In the genomic region with DNA sequence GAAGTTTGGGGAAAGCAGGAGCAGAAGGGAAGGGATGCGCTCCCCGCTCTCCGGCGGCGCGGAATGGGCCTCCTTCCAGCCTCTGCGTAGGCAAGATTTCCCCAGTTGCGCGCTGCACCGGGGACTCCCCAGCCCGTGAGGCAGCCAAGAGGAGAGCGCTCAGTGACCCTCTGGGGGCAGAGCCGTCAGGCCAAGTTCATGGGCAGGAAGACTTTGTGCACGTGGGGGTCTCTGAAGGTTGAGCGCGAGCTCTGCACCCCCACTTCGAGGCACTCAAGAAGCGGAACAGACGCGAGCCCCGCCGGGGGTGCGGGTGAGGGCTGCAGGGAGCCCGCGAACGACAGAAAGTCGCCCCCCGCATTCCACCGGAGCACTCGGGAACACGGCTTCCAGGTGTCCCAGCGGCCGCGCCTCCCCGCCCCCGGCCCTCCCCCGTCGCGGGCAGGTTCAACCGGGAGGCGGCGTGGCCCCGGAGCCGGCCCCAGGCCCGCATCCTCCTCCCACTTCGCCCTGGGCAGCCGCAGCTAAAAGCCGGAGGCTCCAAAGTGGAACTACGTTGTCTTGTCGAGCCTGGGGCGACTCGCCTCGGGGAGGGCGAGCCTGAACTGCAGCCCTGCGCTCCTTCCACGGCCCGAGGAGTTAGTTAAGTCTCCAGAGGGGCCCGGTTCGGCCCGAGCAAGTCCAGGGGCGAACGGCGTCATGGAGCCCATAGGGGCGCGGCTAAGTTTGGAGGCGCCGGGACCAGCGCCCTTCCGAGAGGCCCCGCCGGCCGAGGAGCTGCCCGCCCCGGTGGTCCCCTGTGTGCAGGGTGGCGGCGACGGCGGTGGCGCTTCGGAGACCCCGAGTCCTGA, we compare ENCODE assay signal across 8 cellular contexts. TPM values are rescaled to one million over a fixed set of nuclear protein-coding genes. Genes with fewer than 3 reads are reported as not detected.
A peak's percentile ranks its signal among the peaks of the same experiment; 100 is the strongest.
DNase-seq lines count a peak whose midpoint lies in the region; TF ChIP-seq lines count a peak whose summit lies in the region.

Gene PPP1R3G, plus strand, starts transcription at position 555 of the 851 bp plus-strand sequence. Its CDS starts 145 bp downstream, at position 700.

- H3K9me3 Mint-ChIP-seq in activated CD4-positive, alpha-beta memory T cell treated with anti-CD3 and anti-CD28 coated beads for 36 hours = no peaks in the 10 kb centered on the region
- H3K9me3 Mint-ChIP-seq in glutamatergic neuron (ENCODE audit: unreplicated experiment) = peaks cover 1% of the 10 kb centered on the region
- no peaks in the 10 kb centered on the region for H3K9me3 Mint-ChIP-seq in osteocyte (ENCODE audit: unreplicated experiment)

- peaks cover 46% of the 10 kb centered on the region for H3K27me3 Mint-ChIP-seq in activated CD4-positive, alpha-beta memory T cell treated with anti-CD3 and anti-CD28 coated beads for 36 hours
- H3K27me3 Mint-ChIP-seq in glutamatergic neuron (ENCODE audit: unreplicated experiment) = peaks cover 19% of the 10 kb centered on the region
- peaks cover 4% of the 10 kb centered on the region for H3K27me3 Mint-ChIP-seq in osteocyte (ENCODE audit: unreplicated experiment)

- H3K4me1 Mint-ChIP-seq in activated CD4-positive, alpha-beta memory T cell treated with anti-CD3 and anti-CD28 coated beads for 36 hours (ENCODE audit: low read depth) = peaks cover 6% of the 10 kb centered on the region
- H3K4me1 Mint-ChIP-seq in glutamatergic neuron (ENCODE audit: low read depth, unreplicated experiment) (no peaks in the 10 kb centered on the region), osteocyte (ENCODE audit: unreplicated experiment) (peaks cover 11% of the 10 kb centered on the region)

- CTCF ChIA-PET in activated CD4-positive, alpha-beta memory T cell treated with anti-CD3 and anti-CD28 coated beads for 36 hours (lab: Charles Lee) = no interaction called here

- intact Hi-C loops in activated CD4-positive, alpha-beta memory T cell treated with anti-CD3 and anti-CD28 coated beads for 36 hours (cut with micrococcal nuclease) = no loop called here

- no peak within 1 kb of the TSS for H3K27ac Mint-ChIP-seq in activated CD4-positive, alpha-beta memory T cell treated with anti-CD3 and anti-CD28 coated beads for 36 hours
- no peak within 1 kb of the TSS for H3K27ac Mint-ChIP-seq in glutamatergic neuron (ENCODE audit: unreplicated experiment)
- H3K27ac Mint-ChIP-seq in osteocyte (ENCODE audit: unreplicated experiment) = no peak within 1 kb of the TSS

- DNase-seq in COLO668 (lab: John Stamatoyannopoulos, UW; ENCODE audit: unreplicated experiment) = peak; percentile 22
- DNase-seq in GM20000 (ENCODE audit: low spot score) = peak; percentile 82
- DNase-seq in HuH-7.5 (ENCODE audit: low spot score) = peak; percentile 43
- DNase-seq in activated CD4-positive, alpha-beta memory T cell treated with anti-CD3 and anti-CD28 coated beads for 36 hours = no peak
- DNase-seq in glutamatergic neuron = peak; percentile 48
- peak; percentile 83 for DNase-seq in osteocyte (ENCODE audit: extremely low spot score, unreplicated experiment)
- DNase-seq in activated gamma-delta T cell (lab: John Stamatoyannopoulos, UW) = no peak
- no peak for DNase-seq in NCI-H446 (lab: John Stamatoyannopoulos, UW)

- POLR2A ChIA-PET in activated CD4-positive, alpha-beta memory T cell treated with anti-CD3 and anti-CD28 coated beads for 36 hours (lab: Charles Lee) = no interaction called here

- TF ChIP-seq CTCF in GM20000 (IDR thresholded peaks at IDR 0.05; ENCODE audit: extremely low read depth, missing control alignments) = no peak
- no peak for TF ChIP-seq CTCF in glutamatergic neuron (IDR thresholded peaks at IDR 0.05; ENCODE audit: partially characterized antibody, unreplicated experiment)
- TF ChIP-seq CTCF in osteocyte (IDR thresholded peaks at IDR 0.05) = no peak

- peak within 1 kb of the TSS; percentile 68 for H3K4me3 Mint-ChIP-seq in activated CD4-positive, alpha-beta memory T cell treated with anti-CD3 and anti-CD28 coated beads for 36 hours
- H3K4me3 Mint-ChIP-seq in glutamatergic neuron (ENCODE audit: unreplicated experiment) = peak within 1 kb of the TSS; percentile 87
- peak within 1 kb of the TSS; percentile 85 for H3K4me3 Mint-ChIP-seq in osteocyte (ENCODE audit: unreplicated experiment)

- H3K36me3 Mint-ChIP-seq in activated CD4-positive, alpha-beta memory T cell treated with anti-CD3 and anti-CD28 coated beads for 36 hours = no peaks in the 10 kb centered on the region
- H3K36me3 Mint-ChIP-seq in glutamatergic neuron (ENCODE audit: unreplicated experiment) (no peaks in the 10 kb centered on the region), osteocyte (ENCODE audit: unreplicated experiment) (no peaks in the 10 kb centered on the region)

RNA-seq across cellular contexts. Expression of gene PPP1R3G, which starts in this region (rescaled TPM):
- total RNA-seq in activated CD4-positive, alpha-beta memory T cell treated with anti-CD3 and anti-CD28 coated beads for 36 hours = not detected
- total RNA-seq in glutamatergic neuron (ENCODE audit: unreplicated experiment) (not detected), osteocyte (0.29 and 0.40 TPM in 2 replicates)

Comparison
In these comparisons a context has a peak if more than half of its experiments do, and no peak if none do; other contexts are left out.
1. Peak in DNase-seq in glutamatergic neuron; RNA of the gene not detected or under 1 TPM.
2. Peak in DNase-seq in osteocyte; RNA of the gene not detected or under 1 TPM.
3. DNase-seq: peak in COLO668 (single experiment), GM20000 (single experiment) and HuH-7.5 (single experiment); none in activated CD4-positive, alpha-beta memory T cell treated with anti-CD3 and anti-CD28 coated beads for 36 hours (single experiment), activated gamma-delta T cell (single experiment) and NCI-H446 (0 of 2).
4. Peak in every context shown above with its lines, with median percentiles within 50 percentile points of each other: H3K4me3 Mint-ChIP-seq.